Comparison of ENCODE assay signal across 20 cellular contexts in the genomic region with DNA sequence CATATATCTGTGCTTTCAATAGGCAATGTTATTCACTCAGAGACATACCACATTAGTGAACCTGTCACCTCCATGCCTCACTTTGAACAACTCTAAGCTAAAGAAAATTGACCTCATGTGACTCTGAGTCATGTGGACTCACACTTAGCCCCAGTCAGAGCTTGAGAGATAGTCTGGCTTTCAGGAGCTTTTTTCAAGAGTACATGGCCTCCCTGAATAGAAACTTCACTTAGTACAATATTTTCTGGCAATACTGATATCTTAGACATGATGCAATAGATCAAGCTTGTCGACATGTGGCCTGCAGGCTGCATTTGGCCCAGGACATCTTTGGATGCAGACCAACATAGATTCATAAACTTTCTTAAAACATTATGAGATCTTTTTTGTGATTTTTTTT. TPM values are rescaled to one million over a fixed set of nuclear protein-coding genes. Genes with fewer than 3 reads are reported as not detected.
A peak's percentile ranks its signal among the peaks of the same experiment; 100 is the strongest.
DNase-seq lines count a peak whose midpoint lies in the region; ATAC-seq, FAIRE-seq and TF ChIP-seq lines count a peak whose summit lies in the region.
"Had no signal": no experiment of that assay in that cellular context is flagged by ENCODE, and none has a peak within 500 bp of the region (broad histone marks: within the 10 kb centered on the region; RNA-seq: fewer than 3 reads in every experiment).

No MANE protein-coding gene starts in this region.

- no TSS peak for BruUV-seq in PC-3 (replicated peaks; lab: Mats Ljungman, UMichigan)

- no peaks in the 10 kb centered on the region for H3F3A ChIP-seq in PC-3 (ENCODE audit: low read length, unreplicated experiment)

- H2AFZ ChIP-seq in ACC112 (ENCODE audit: low read length, unreplicated experiment) (peak overlapping the region; percentile 29), PC-3 (ENCODE audit: low read length) (no peak overlapping the region), hepatocyte (no peak overlapping the region)

- H3K79me2 ChIP-seq in ACC112 (ENCODE audit: control insufficient read depth, insufficient read depth, low read length, unreplicated experiment): peaks cover 3% of the 10 kb centered on the region
- no peaks in the 10 kb centered on the region for H3K79me2 ChIP-seq in PC-3 (ENCODE audit: low read length)
- H3K79me2 ChIP-seq in hepatocyte: peaks cover 64% of the 10 kb centered on the region

- no peak for DNase-seq in PC-3
- DNase-seq in epithelial cell of proximal tubule (ENCODE audit: low read depth): peak; percentile 63
- DNase-seq in hepatocyte (ENCODE audit: low spot score): peak; percentile 62
- no peak for DNase-seq in hepatic stellate cell (ENCODE audit: low spot score)
- DNase-seq in 8988T: no peak
- no peak for DNase-seq in small intestine
- DNase-seq: activated naive CD8-positive, alpha-beta T cell treated with anti-CD3 and anti-CD28 coated beads for 36 hours; C1 segment of cervical spinal cord; dorsolateral prefrontal cortex; head of caudate nucleus; lower lobe of right lung; naive B cell; NCI-H1417 treated with DMSO at 0.1 percent for 48 hours; NCI-H82; ovary had no signal

- FAIRE-seq in small intestine (lab: Jason Lieb, UNC): no peak

- H3K27me3 ChIP-seq in ACC112 (ENCODE audit: insufficient read depth, low read length) (no peaks in the 10 kb centered on the region), PC-3 (ENCODE audit: low read length) (no peaks in the 10 kb centered on the region), hepatocyte (no peaks in the 10 kb centered on the region), small intestine (ENCODE audit: control insufficient read depth in 2 of 2, insufficient read depth in 2 of 2, low read length in 2 of 2) (no peaks in the 10 kb centered on the region)
- H3K27me3 ChIP-seq: ovary, vagina had no signal

- H3K9me2 ChIP-seq in PC-3 (replicated peaks; ENCODE audit: low read length): no peaks in the 10 kb centered on the region
- H3K9me2 ChIP-seq in hepatocyte (replicated peaks; ENCODE audit: insufficient read depth): no peaks in the 10 kb centered on the region

- no peak overlapping the region; the same call in 1 of the 2 replicates for H3K4me3 ChIP-seq in ACC112 (ENCODE audit: low read depth, low read length)
- H3K4me3 ChIP-seq in PC-3 (ENCODE audit: low read length): no peak overlapping the region
- H3K4me3 ChIP-seq in epithelial cell of proximal tubule (ENCODE audit: low read depth, low read length): no peak overlapping the region
- no peak overlapping the region for H3K4me3 ChIP-seq in hepatocyte
- no peak overlapping the region for H3K4me3 ChIP-seq in small intestine (ENCODE audit: low read depth in 1 of 2, low read length in 2 of 2)
- H3K4me3 ChIP-seq: dorsolateral prefrontal cortex, lower lobe of right lung, ovary, vagina had no signal

- POLR2A ChIA-PET in PC-3 (lab: Charles Lee; ENCODE audit: unreplicated experiment): no interaction called here

- H4K20me1 ChIP-seq in PC-3 (ENCODE audit: low read length) (no peaks in the 10 kb centered on the region), hepatocyte (ENCODE audit: insufficient read depth, poor library complexity, severe bottlenecking) (no peaks in the 10 kb centered on the region)

- WGBS in hepatocyte (ENCODE audit: low lambda C conversion rate, missing lambda C conversion rate): 61% methylated on average over 1 of the region's 1 CpG
- whole genome bisulfite sequencing in small intestine, 3 donors: 57 to 88% (median 69%) methylated on average over 1 of the region's 1 CpG

- ATAC-seq in PC-3 (peak; percentile 26), HG03139 (IDR thresholded peaks at IDR 0.05; ENCODE audit: unreplicated experiment) (no peak)
- ATAC-seq: Panc1 had no signal

- H3K4me1 ChIP-seq in ACC112 (ENCODE audit: control insufficient read depth, insufficient read depth, low read length, unreplicated experiment) (peaks cover 34% of the 10 kb centered on the region), PC-3 (ENCODE audit: insufficient read depth, low read length) (peaks cover 21% of the 10 kb centered on the region), hepatocyte (ENCODE audit: insufficient read depth) (peaks cover 40% of the 10 kb centered on the region), small intestine (ENCODE audit: control insufficient read depth in 2 of 2, insufficient read depth in 1 of 2, low read depth in 1 of 2, low read length in 1 of 2) (no peaks in the 10 kb centered on the region)

- TF ChIP-seq CTCF in PC-3 (conservative IDR thresholded peaks at IDR 0.05; ENCODE audit: low read depth, low read length) (no peak), epithelial cell of proximal tubule (conservative IDR thresholded peaks at IDR 0.05; ENCODE audit: low read depth, low read length) (no peak), hepatocyte (IDR thresholded peaks at IDR 0.05; ENCODE audit: poor library complexity) (no peak)

- CTCF ChIA-PET in PC-3 (lab: Charles Lee): no interaction called here

- H3K9ac ChIP-seq in PC-3 (ENCODE audit: low read length): no peak overlapping the region; the same call in 1 of the 2 replicates

- peak overlapping the region; percentile 34; the same call in 1 of the 2 replicates for H3K4me2 ChIP-seq in PC-3 (ENCODE audit: low read length)
- H3K4me2 ChIP-seq in hepatocyte: no peak overlapping the region

- peak overlapping the region; percentile 63 for H3K27ac ChIP-seq in ACC112 (ENCODE audit: low read depth, low read length)
- H3K27ac ChIP-seq in PC-3 (ENCODE audit: low read length): peak overlapping the region; percentile 78
- peak overlapping the region; percentile 45 for H3K27ac ChIP-seq in hepatocyte
- H3K27ac ChIP-seq in small intestine (ENCODE audit: low read depth in 1 of 2, low read length in 1 of 2): no peak overlapping the region
- H3K27ac ChIP-seq: dorsolateral prefrontal cortex, epithelial cell of prostate, lower lobe of right lung, ovary, vagina had no signal

- H3K36me3 ChIP-seq in ACC112 (ENCODE audit: insufficient read depth, low read length) (peaks cover 18% of the 10 kb centered on the region), PC-3 (ENCODE audit: low read depth, low read length) (peaks cover 28% of the 10 kb centered on the region; the same call in 1 of the 2 replicates), hepatocyte (replicated peaks; ENCODE audit: insufficient read depth, low read depth) (no peaks in the 10 kb centered on the region), small intestine (ENCODE audit: control insufficient read depth in 2 of 2, insufficient read depth in 2 of 2, low read length in 2 of 2) (no peaks in the 10 kb centered on the region)
- H3K36me3 ChIP-seq: lower lobe of right lung, ovary, vagina had no signal

- H3K9me3 ChIP-seq in PC-3 (ENCODE audit: low read length): peaks cover 19% of the 10 kb centered on the region
- no peaks in the 10 kb centered on the region for H3K9me3 ChIP-seq in hepatocyte (ENCODE audit: low read depth)
- no peaks in the 10 kb centered on the region for H3K9me3 ChIP-seq in small intestine (ENCODE audit: control insufficient read depth, low read depth)
- H3K9me3 ChIP-seq: ovary had no signal

- intact Hi-C loops in PC-3 (cut with micrococcal nuclease): no loop called here

RNA-seq across cellular contexts. Expression of a gene that starts 8.5 kb away (rescaled TPM):
- total RNA-seq in PC-3 (2014; rRNA removed) (6.3 and 16.3 TPM in 2 replicates), epithelial cell of proximal tubule (0.46 and 2.6 TPM in 2 replicates), hepatocyte (47.6 and 50.9 TPM in 2 replicates)
- polyA plus RNA-seq in hepatocyte (30.9 and 36.3 TPM in 2 replicates), small intestine (1 to 10 TPM; 4.3 to 6.0 (median 5.6) TPM)

Comparison
In these comparisons a context has a peak if more than half of its experiments do, and no peak if none do; other contexts are left out.
1. H3K27ac ChIP-seq: peak in ACC112 (single experiment), PC-3 (single experiment) and hepatocyte (single experiment); none in small intestine (0 of 2).
2. DNase-seq: peak in epithelial cell of proximal tubule (single experiment) and hepatocyte (single experiment); none in PC-3 (single experiment), hepatic stellate cell (single experiment), 8988T (single experiment) and small intestine (single experiment).